12 cellular contexts compared by ENCODE assay signal in genomic region chr4:74539043-74539790, GRCh38.
DNase-seq lines count a peak whose midpoint lies in the region; ATAC-seq and TF ChIP-seq lines count a peak whose summit lies in the region.
"Had no signal": no experiment of that assay in that cellular context is flagged by ENCODE, and none has a peak within 500 bp of the region (broad histone marks: within the 10 kb centered on the region; RNA-seq: fewer than 3 reads in every experiment).

No MANE protein-coding gene starts in this region.

- CTCF ChIA-PET in OCI-LY7 (lab: Charles Lee; ENCODE audit: unreplicated experiment) = no interaction called here

- TF ChIP-seq CTCF in choroid plexus epithelial cell (conservative IDR thresholded peaks at IDR 0.05; ENCODE audit: low read depth, low read length) = no peak
- TF ChIP-seq CTCF in right lobe of liver (IDR thresholded peaks at IDR 0.05) = no peak
- no peak for TF ChIP-seq CTCF in OCI-LY7 (conservative IDR thresholded peaks at IDR 0.05; ENCODE audit: low read length)

- H3K36me3 ChIP-seq in right lobe of liver (no peaks in the 10 kb centered on the region), OCI-LY7 (ENCODE audit: insufficient read depth, low read length) (no peaks in the 10 kb centered on the region)
- H3K36me3 ChIP-seq: gastrocnemius medialis, left ventricle myocardium inferior had no signal

- H3K4me3 ChIP-seq in choroid plexus epithelial cell (ENCODE audit: low read depth, low read length) (no peak overlapping the region), right lobe of liver (no peak overlapping the region), OCI-LY7 (ENCODE audit: low read depth, low read length, poor library complexity, severe bottlenecking) (no peak overlapping the region)
- H3K4me3 ChIP-seq: gastrocnemius medialis, left ventricle myocardium inferior had no signal

- H3K27me3 ChIP-seq in right lobe of liver = no peaks in the 10 kb centered on the region
- H3K27me3 ChIP-seq: gastrocnemius medialis had no signal

- H3K9me3 ChIP-seq in right lobe of liver (no peaks in the 10 kb centered on the region), OCI-LY7 (ENCODE audit: low read length) (no peaks in the 10 kb centered on the region)
- H3K9me3 ChIP-seq: gastrocnemius medialis, left ventricle myocardium inferior had no signal

- POLR2A ChIA-PET in OCI-LY7 (lab: Charles Lee) = no interaction called here

- peak; percentile 61 for DNase-seq in Caki2 (ENCODE audit: low read depth)
- DNase-seq in choroid plexus epithelial cell (ENCODE audit: low read depth) = peak; percentile 48
- no peak for DNase-seq in right lobe of liver
- no peak for DNase-seq in effector CD8-positive, alpha-beta T cell (lab: John Stamatoyannopoulos, UW)
- no peak for DNase-seq in NCI-H510A treated with DMSO at 0.1 percent for 48 hours (lab: John Stamatoyannopoulos, UW)
- no peak for DNase-seq in HuH-7.5 (ENCODE audit: low spot score)
- no peak for DNase-seq in OCI-LY7 (ENCODE audit: low spot score)
- DNase-seq: activated naive CD4-positive, alpha-beta T cell treated with anti-CD3 and anti-CD28 coated beads for 36 hours; gastrocnemius medialis; left ventricle myocardium inferior; NCI-H446 treated with DMSO at 0.1 percent for 48 hours had no signal

- no peaks in the 10 kb centered on the region for H3K9me2 ChIP-seq in OCI-LY7 (ENCODE audit: insufficient read depth, low read length)

- no peak for TF ChIP-seq POLR2A in right lobe of liver (IDR thresholded peaks at IDR 0.05)

- H3K79me2 ChIP-seq in OCI-LY7 (ENCODE audit: insufficient read depth, low read depth, low read length) = no peaks in the 10 kb centered on the region

- no peak overlapping the region for H3K4me2 ChIP-seq in OCI-LY7 (ENCODE audit: low read length)

- WGBS in right lobe of liver (ENCODE audit: insufficient coverage, low coverage, low lambda C conversion rate, missing lambda C conversion rate) = 58% methylated on average over 3 of the region's 3 CpGs

- intact Hi-C loops in right lobe of liver (cut with DNase I) (no loop called here), OCI-LY7 (cut with micrococcal nuclease; ENCODE audit: unreplicated experiment) (no loop called here)

- no peaks in the 10 kb centered on the region for H4K20me1 ChIP-seq in OCI-LY7 (ENCODE audit: insufficient read depth, low read length)

- no peak overlapping the region for H3K27ac ChIP-seq in right lobe of liver
- H3K27ac ChIP-seq in OCI-LY7 (ENCODE audit: low read depth, low read length, poor library complexity, severe bottlenecking) = no peak overlapping the region
- H3K27ac ChIP-seq: gastrocnemius medialis, left ventricle myocardium inferior had no signal

- no TSS peak for BruUV-seq in OCI-LY7 (replicated peaks; lab: Mats Ljungman, UMichigan)

- H3K4me1 ChIP-seq in right lobe of liver = peaks cover 0 to 12% (median 0%) of the 10 kb centered on the region in 4 donors
- no peaks in the 10 kb centered on the region for H3K4me1 ChIP-seq in OCI-LY7 (ENCODE audit: insufficient read depth, low read length, poor library complexity, severe bottlenecking)
- H3K4me1 ChIP-seq: gastrocnemius medialis had no signal

- ATAC-seq in HG03108 (IDR thresholded peaks at IDR 0.05; ENCODE audit: unreplicated experiment) (peak; percentile 38), right lobe of liver (peak; percentile 26 to 83 (median 72))
- ATAC-seq: gastrocnemius medialis had no signal

- in situ Hi-C loops in Caki2 (cut with HindIII; ENCODE audit: low pct_unique_long_range_greater_than_20kb, low sequenced_read_pairs) = no loop called here

- H2AFZ ChIP-seq in OCI-LY7 (ENCODE audit: low read length) = no peak overlapping the region

Comparison
In these comparisons a context has a peak if more than half of its experiments do, and no peak if none do; other contexts are left out.
1. DNase-seq: peak in Caki2 (single experiment) and choroid plexus epithelial cell (single experiment); none in right lobe of liver (0 of 3), effector CD8-positive, alpha-beta T cell (single experiment), NCI-H510A treated with DMSO at 0.1 percent for 48 hours (single experiment), HuH-7.5 (single experiment) and OCI-LY7 (single experiment).